8 cellular contexts compared by ENCODE assay signal in genomic region chr12:65169311-65170244, GRCh38. TPM values are rescaled to one million over a fixed set of nuclear protein-coding genes. Genes with fewer than 3 reads are reported as not detected.
A peak's percentile ranks its signal among the peaks of the same experiment; 100 is the strongest.
DNase-seq lines count a peak whose midpoint lies in the region; ATAC-seq, FAIRE-seq and TF ChIP-seq lines count a peak whose summit lies in the region.

LEMD3 (plus strand) TSS chr12:65169583; CDS start chr12:65169597, 14 bp downstream.

- no peaks in the 10 kb centered on the region for H3K27me3 ChIP-seq in MM.1S (replicated peaks; ENCODE audit: insufficient read depth, low read length)

- ATAC-seq in stimulated activated naive CD8-positive, alpha-beta T cell treated with anti-CD3 and anti-CD28 coated beads, Interleukin-15, Interleukin-2, amounts not matched to agents 100 U/mL and 50 U/mL, for 24 hours, result peak; percentile 96

- peak within 1 kb of the TSS; percentile 61 for H3K4me2 ChIP-seq in MM.1S (ENCODE audit: low read depth, low read length)

- peak within 1 kb of the TSS; percentile 100 for H3K4me3 Mint-ChIP-seq in nephron

- peak within 1 kb of the TSS; percentile 88 for H2AFZ ChIP-seq in MM.1S (ENCODE audit: low read length)

- H4K20me1 ChIP-seq in MM.1S (ENCODE audit: insufficient read depth, low read length), result peaks cover 40% of the 10 kb centered on the region

- H3K4me3 ChIP-seq in MM.1S (ENCODE audit: low read length), result peak within 1 kb of the TSS; percentile 86
- H3K4me3 ChIP-seq in fibroblast of the aortic adventitia (ENCODE audit: low read depth, low read length), result peak within 1 kb of the TSS; percentile 94

- peak within 1 kb of the TSS; percentile 97 for H3K9ac ChIP-seq in MM.1S (ENCODE audit: low read length)

- H3K27ac Mint-ChIP-seq in nephron, result peak within 1 kb of the TSS; percentile 99

- FAIRE-seq in G401.6 (lab: Jason Lieb, UNC), result peak; percentile 91

- H3K4me1 ChIP-seq in MM.1S (ENCODE audit: low read length), result peaks cover 15% of the 10 kb centered on the region

- peak within 1 kb of the TSS; percentile 90 for H3K27ac ChIP-seq in MM.1S (ENCODE audit: low read length)

- peaks cover 21% of the 10 kb centered on the region for H3K4me1 Mint-ChIP-seq in nephron

- peak; percentile 93 for DNase-seq in HCEC 1CT
- DNase-seq in MM.1S, result peak; percentile 99
- DNase-seq in SHP77 treated with DMSO at 0.1 percent for 48 hours (lab: John Stamatoyannopoulos, UW), result peak; percentile 78
- DNase-seq in activated effector memory CD4-positive, alpha-beta T cell treated with anti-CD3 and anti-CD28 coated beads, Interleukin-2, amount 50 U/mL, for 16 hours, result peak; percentile 98
- DNase-seq in fibroblast of the aortic adventitia (ENCODE audit: low read depth), result peak; percentile 84
- DNase-seq in stimulated activated naive CD8-positive, alpha-beta T cell treated with anti-CD3 and anti-CD28 coated beads, Interleukin-15, Interleukin-2, amounts not matched to agents 100 U/mL and 50 U/mL, for 24 hours, result peak; percentile 93

- peaks cover 16% of the 10 kb centered on the region for H3F3A ChIP-seq in MM.1S (ENCODE audit: insufficient read depth, low read length)

- TF ChIP-seq CTCF in MM.1S (IDR thresholded peaks at IDR 0.05; ENCODE audit: low read length) (0 out of 2 replicates have a peak, but pooled peaks have one; percentile 5), fibroblast of the aortic adventitia (IDR thresholded peaks at IDR 0.05; ENCODE audit: insufficient read depth, low read length) (no peak), nephron (IDR thresholded peaks at IDR 0.05; ENCODE audit: unreplicated experiment in 3 of 3) (no peak)

- H3K36me3 Mint-ChIP-seq in nephron (ENCODE audit: low read depth), result peaks cover 7% of the 10 kb centered on the region

- H3K9me2 ChIP-seq in MM.1S (replicated peaks; ENCODE audit: insufficient read depth, low read length), result no peaks in the 10 kb centered on the region

- no peaks in the 10 kb centered on the region; the same call in 1 of the 2 replicates for H3K36me3 ChIP-seq in MM.1S (replicated peaks; ENCODE audit: insufficient read depth, low read length)

- H3K9me3 ChIP-seq in MM.1S (replicated peaks; ENCODE audit: insufficient read depth, low read length), result no peaks in the 10 kb centered on the region

- no peaks in the 10 kb centered on the region for H3K9me3 Mint-ChIP-seq in nephron

- peaks cover 61% of the 10 kb centered on the region for H3K79me2 ChIP-seq in MM.1S (ENCODE audit: low read length)

- no peaks in the 10 kb centered on the region for H3K27me3 Mint-ChIP-seq in nephron (ENCODE audit: low read depth)

RNA-seq across cellular contexts. Expression of gene LEMD3, which starts in this region (rescaled TPM):
- 20.2 and 24.2 TPM in 2 replicates for total RNA-seq in fibroblast of the aortic adventitia (ENCODE audit: low replicate concordance)

Comparison
In these comparisons a context has a peak if more than half of its experiments do, and no peak if none do; other contexts are left out.
1. Peak in every context shown above with its lines: DNase-seq, ATAC-seq, H3K4me3 ChIP-seq and H3K27ac ChIP-seq.